In genomic region chr14:92465353-92466067, GRCh38 we compare ENCODE assay signal across 17 cellular contexts.
"Had no signal": no experiment of that assay in that cellular context is flagged by ENCODE, and none has a peak within 500 bp of the region (broad histone marks: within the 10 kb centered on the region; RNA-seq: fewer than 3 reads in every experiment).

No MANE protein-coding gene starts in this region.

- H3K27ac Mint-ChIP-seq: activated CD4-positive, alpha-beta T cell treated with anti-CD3 and anti-CD28 coated beads for 36 hours; activated CD8-positive, alpha-beta T cell treated with anti-CD3 and anti-CD28 coated beads, Interleukin-2, amount 10 ng/mL, durations not matched to agents 7 days and 5 days; activated naive CD4-positive, alpha-beta T cell treated with anti-CD3 and anti-CD28 coated beads, Interleukin-2, amount 10 ng/mL, durations not matched to agents 7 days and 5 days; activated T-helper 2 cell treated with anti-CD3 and anti-CD28 coated beads, Interferon-gamma antibody, Interleukin-2, Interleukin-4, amounts not matched to agents 10 μg/mL and 5 μg/mL and 100 μg/mL, durations not matched to agents 14 hours and 24 hours and 36 hours; immature natural killer cell; nephron had no signal

- H3K27ac ChIP-seq: colonic mucosa, epithelial cell of prostate, psoas muscle, vagina, VCaP had no signal

- H3K27me3 ChIP-seq: colonic mucosa, vagina had no signal

- H3K4me1 ChIP-seq: colonic mucosa, psoas muscle, vagina had no signal

- DNase-seq: activated CD4-positive, alpha-beta T cell treated with anti-CD3 and anti-CD28 coated beads for 36 hours; activated CD8-positive, alpha-beta T cell treated with anti-CD3 and anti-CD28 coated beads, Interleukin-2, amount 10 ng/mL, durations not matched to agents 7 days and 5 days; activated naive CD4-positive, alpha-beta T cell treated with anti-CD3 and anti-CD28 coated beads, Interleukin-2, amount 10 ng/mL, durations not matched to agents 7 days and 5 days; caudate nucleus; colonic mucosa; effector CD8-positive, alpha-beta T cell; immature natural killer cell; psoas muscle; stimulated activated CD4-positive, alpha-beta T cell treated with anti-CD3 and anti-CD28 coated beads, Interleukin-4, amount 100 ng/mL, for 24 hours; stomach; SW 1271 had no signal

- ATAC-seq: activated CD4-positive, alpha-beta T cell treated with anti-CD3 and anti-CD28 coated beads for 36 hours; activated CD8-positive, alpha-beta T cell treated with anti-CD3 and anti-CD28 coated beads, Interleukin-2, amount 10 ng/mL, durations not matched to agents 7 days and 5 days; left colon; psoas muscle had no signal

- H3K9me3 ChIP-seq: colonic mucosa, vagina had no signal

- H3K36me3 ChIP-seq: colonic mucosa, stomach, vagina had no signal

- H3K36me3 Mint-ChIP-seq: activated naive CD4-positive, alpha-beta T cell treated with anti-CD3 and anti-CD28 coated beads, Interleukin-2, amount 10 ng/mL, durations not matched to agents 7 days and 5 days; immature natural killer cell had no signal

- H3K4me3 ChIP-seq: colonic mucosa, psoas muscle, stomach, vagina had no signal

- H3K4me3 Mint-ChIP-seq: activated CD4-positive, alpha-beta T cell treated with anti-CD3 and anti-CD28 coated beads for 36 hours; activated CD8-positive, alpha-beta T cell treated with anti-CD3 and anti-CD28 coated beads, Interleukin-2, amount 10 ng/mL, durations not matched to agents 7 days and 5 days; activated naive CD4-positive, alpha-beta T cell treated with anti-CD3 and anti-CD28 coated beads, Interleukin-2, amount 10 ng/mL, durations not matched to agents 7 days and 5 days; immature natural killer cell; nephron had no signal

- H3K4me1 Mint-ChIP-seq: nephron had no signal
